1 cellular context compared by ENCODE assay signal in the genomic region with DNA sequence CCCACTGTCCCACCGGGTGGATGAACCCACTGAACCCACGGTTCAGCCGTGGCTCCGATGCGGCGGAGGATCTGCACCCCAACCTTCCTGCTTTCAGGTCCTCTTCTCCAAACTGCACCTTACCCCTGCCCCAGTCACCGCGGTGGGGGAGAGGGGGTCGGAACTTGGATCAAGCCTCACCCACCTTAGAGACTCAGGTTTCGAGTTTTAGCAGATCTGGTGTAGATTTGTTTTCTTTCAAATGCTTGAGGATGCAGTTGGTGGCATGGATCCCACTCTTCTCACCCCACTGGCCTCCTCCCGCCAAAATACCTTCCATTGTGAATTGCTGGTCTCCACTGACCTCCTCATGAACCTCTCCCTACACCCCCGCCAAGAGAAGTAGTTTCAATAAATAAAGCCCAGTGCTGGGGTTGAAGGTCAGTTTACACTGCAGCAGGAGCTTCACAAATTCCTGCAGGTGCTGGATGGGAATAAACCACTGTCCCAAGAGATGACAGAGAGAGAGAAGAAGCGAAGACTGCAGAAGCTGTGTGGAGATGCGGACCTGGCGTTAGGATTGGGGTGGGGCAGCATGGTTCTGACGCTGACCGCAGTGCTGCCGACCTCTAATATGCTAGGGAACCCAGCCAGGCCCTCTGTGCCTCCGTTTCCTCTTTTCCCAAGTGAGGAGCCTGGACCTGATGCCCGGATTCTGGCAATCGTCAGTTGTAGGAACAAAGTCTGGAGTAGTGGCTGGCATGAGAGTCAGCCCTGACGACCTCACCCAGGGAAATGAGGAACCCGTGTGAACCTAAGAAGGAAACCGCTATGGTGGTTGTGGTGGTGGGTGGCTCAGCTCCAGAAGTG.
TF ChIP-seq lines count a peak whose summit lies in the region.

No MANE protein-coding gene starts in this region.

TF ChIP-seq in HepG2, 621 proteins besides CTCF, POLR2A, EP300 and RAD21 (continued from another document and continues in another):
- TF ChIP-seq, protein P1, sequence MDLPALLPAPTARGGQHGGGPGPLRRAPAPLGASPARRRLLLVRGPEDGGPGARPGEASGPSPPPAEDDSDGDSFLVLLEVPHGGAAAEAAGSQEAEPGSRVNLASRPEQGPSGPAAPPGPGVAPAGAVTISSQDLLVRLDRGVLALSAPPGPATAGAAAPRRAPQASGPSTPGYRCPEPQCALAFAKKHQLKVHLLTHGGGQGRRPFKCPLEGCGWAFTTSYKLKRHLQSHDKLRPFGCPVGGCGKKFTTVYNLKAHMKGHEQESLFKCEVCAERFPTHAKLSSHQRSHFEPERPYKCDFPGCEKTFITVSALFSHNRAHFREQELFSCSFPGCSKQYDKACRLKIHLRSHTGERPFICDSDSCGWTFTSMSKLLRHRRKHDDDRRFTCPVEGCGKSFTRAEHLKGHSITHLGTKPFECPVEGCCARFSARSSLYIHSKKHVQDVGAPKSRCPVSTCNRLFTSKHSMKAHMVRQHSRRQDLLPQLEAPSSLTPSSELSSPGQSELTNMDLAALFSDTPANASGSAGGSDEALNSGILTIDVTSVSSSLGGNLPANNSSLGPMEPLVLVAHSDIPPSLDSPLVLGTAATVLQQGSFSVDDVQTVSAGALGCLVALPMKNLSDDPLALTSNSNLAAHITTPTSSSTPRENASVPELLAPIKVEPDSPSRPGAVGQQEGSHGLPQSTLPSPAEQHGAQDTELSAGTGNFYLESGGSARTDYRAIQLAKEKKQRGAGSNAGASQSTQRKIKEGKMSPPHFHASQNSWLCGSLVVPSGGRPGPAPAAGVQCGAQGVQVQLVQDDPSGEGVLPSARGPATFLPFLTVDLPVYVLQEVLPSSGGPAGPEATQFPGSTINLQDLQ (CRISPR knock-in tag; IDR thresholded peaks at IDR 0.05): peak; percentile 74; the same call in 1 of the 2 replicates
- TF ChIP-seq, protein P2, sequence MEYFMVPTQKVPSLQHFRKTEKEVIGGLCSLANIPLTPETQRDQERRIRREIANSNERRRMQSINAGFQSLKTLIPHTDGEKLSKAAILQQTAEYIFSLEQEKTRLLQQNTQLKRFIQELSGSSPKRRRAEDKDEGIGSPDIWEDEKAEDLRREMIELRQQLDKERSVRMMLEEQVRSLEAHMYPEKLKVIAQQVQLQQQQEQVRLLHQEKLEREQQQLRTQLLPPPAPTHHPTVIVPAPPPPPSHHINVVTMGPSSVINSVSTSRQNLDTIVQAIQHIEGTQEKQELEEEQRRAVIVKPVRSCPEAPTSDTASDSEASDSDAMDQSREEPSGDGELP (IDR thresholded peaks at IDR 0.05; ENCODE audit: borderline replicate concordance, low read depth): peak; percentile 71; the same call in 1 of the 2 replicates
- peak; percentile 81 for TF ChIP-seq KAT8 (CRISPR knock-in tag; IDR thresholded peaks at IDR 0.05)
- 0 out of 2 replicates have a peak, but pooled peaks have one; percentile 62 for TF ChIP-seq ZNF296 (CRISPR knock-in tag; conservative IDR thresholded peaks at IDR 0.05)
- TF ChIP-seq RBFOX2 (IDR thresholded peaks at IDR 0.05; ENCODE audit: low read depth, low read length): no peak
- TF ChIP-seq, protein P3, sequence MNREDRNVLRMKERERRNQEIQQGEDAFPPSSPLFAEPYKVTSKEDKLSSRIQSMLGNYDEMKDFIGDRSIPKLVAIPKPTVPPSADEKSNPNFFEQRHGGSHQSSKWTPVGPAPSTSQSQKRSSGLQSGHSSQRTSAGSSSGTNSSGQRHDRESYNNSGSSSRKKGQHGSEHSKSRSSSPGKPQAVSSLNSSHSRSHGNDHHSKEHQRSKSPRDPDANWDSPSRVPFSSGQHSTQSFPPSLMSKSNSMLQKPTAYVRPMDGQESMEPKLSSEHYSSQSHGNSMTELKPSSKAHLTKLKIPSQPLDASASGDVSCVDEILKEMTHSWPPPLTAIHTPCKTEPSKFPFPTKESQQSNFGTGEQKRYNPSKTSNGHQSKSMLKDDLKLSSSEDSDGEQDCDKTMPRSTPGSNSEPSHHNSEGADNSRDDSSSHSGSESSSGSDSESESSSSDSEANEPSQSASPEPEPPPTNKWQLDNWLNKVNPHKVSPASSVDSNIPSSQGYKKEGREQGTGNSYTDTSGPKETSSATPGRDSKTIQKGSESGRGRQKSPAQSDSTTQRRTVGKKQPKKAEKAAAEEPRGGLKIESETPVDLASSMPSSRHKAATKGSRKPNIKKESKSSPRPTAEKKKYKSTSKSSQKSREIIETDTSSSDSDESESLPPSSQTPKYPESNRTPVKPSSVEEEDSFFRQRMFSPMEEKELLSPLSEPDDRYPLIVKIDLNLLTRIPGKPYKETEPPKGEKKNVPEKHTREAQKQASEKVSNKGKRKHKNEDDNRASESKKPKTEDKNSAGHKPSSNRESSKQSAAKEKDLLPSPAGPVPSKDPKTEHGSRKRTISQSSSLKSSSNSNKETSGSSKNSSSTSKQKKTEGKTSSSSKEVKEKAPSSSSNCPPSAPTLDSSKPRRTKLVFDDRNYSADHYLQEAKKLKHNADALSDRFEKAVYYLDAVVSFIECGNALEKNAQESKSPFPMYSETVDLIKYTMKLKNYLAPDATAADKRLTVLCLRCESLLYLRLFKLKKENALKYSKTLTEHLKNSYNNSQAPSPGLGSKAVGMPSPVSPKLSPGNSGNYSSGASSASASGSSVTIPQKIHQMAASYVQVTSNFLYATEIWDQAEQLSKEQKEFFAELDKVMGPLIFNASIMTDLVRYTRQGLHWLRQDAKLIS (CRISPR knock-in tag; IDR thresholded peaks at IDR 0.05): no peak
- TF ChIP-seq NFKB2 (CRISPR knock-in tag; IDR thresholded peaks at IDR 0.05; ENCODE audit: borderline replicate concordance): peak; percentile 71
- TF ChIP-seq BORCS8-MEF2B (CRISPR knock-in tag; IDR thresholded peaks at IDR 0.05): peak; percentile 86; the same call in 1 of the 2 replicates
- no peak for TF ChIP-seq RELA (CRISPR knock-in tag; IDR thresholded peaks at IDR 0.05)
- TF ChIP-seq, protein P4, sequence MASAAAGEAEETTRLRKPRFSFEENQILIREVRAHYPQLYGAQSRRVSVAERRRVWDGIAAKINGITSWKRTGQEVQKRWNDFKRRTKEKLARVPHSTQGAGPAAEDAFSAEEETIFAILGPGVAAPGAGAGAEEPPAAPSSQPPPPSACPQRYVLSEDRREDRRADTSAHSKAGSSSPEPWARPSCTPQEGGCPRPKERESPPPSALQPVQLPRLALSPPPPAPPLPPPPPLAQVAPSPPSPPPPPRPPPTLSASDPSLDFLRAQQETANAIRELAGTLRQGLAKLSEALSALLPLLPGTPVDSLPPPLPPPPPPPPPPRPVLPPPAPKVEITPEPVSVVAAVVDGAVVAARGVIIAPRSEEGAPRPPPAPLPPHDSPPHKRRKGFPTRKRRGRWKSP (CRISPR knock-in tag; IDR thresholded peaks at IDR 0.05): no peak
- TF ChIP-seq THAP11 (CRISPR knock-in tag; IDR thresholded peaks at IDR 0.05): peak; percentile 60
- no peak for TF ChIP-seq ARID2 (CRISPR knock-in tag; IDR thresholded peaks at IDR 0.05; ENCODE audit: borderline replicate concordance)
- no peak for TF ChIP-seq ZNF589 (CRISPR knock-in tag; conservative IDR thresholded peaks at IDR 0.05)
- no peak for TF ChIP-seq ZNF30 (CRISPR knock-in tag; IDR thresholded peaks at IDR 0.05)
- TF ChIP-seq HMGA1 (CRISPR knock-in tag; conservative IDR thresholded peaks at IDR 0.05): no peak
- TF ChIP-seq HNRNPUL1 (IDR thresholded peaks at IDR 0.05; ENCODE audit: low read depth, low read length): no peak
- TF ChIP-seq SAP130 (CRISPR knock-in tag; IDR thresholded peaks at IDR 0.05; ENCODE audit: low read depth): peak; percentile 88
- TF ChIP-seq, protein P5, sequence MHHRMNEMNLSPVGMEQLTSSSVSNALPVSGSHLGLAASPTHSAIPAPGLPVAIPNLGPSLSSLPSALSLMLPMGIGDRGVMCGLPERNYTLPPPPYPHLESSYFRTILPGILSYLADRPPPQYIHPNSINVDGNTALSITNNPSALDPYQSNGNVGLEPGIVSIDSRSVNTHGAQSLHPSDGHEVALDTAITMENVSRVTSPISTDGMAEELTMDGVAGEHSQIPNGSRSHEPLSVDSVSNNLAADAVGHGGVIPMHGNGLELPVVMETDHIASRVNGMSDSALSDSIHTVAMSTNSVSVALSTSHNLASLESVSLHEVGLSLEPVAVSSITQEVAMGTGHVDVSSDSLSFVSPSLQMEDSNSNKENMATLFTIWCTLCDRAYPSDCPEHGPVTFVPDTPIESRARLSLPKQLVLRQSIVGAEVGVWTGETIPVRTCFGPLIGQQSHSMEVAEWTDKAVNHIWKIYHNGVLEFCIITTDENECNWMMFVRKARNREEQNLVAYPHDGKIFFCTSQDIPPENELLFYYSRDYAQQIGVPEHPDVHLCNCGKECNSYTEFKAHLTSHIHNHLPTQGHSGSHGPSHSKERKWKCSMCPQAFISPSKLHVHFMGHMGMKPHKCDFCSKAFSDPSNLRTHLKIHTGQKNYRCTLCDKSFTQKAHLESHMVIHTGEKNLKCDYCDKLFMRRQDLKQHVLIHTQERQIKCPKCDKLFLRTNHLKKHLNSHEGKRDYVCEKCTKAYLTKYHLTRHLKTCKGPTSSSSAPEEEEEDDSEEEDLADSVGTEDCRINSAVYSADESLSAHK (CRISPR knock-in tag; IDR thresholded peaks at IDR 0.05; ENCODE audit: borderline replicate concordance): no peak
- TF ChIP-seq ZNF274 (CRISPR knock-in tag; IDR thresholded peaks at IDR 0.05): peak; percentile 94
- TF ChIP-seq ZBTB38 (CRISPR knock-in tag; IDR thresholded peaks at IDR 0.05): no peak
- TF ChIP-seq, protein P6, sequence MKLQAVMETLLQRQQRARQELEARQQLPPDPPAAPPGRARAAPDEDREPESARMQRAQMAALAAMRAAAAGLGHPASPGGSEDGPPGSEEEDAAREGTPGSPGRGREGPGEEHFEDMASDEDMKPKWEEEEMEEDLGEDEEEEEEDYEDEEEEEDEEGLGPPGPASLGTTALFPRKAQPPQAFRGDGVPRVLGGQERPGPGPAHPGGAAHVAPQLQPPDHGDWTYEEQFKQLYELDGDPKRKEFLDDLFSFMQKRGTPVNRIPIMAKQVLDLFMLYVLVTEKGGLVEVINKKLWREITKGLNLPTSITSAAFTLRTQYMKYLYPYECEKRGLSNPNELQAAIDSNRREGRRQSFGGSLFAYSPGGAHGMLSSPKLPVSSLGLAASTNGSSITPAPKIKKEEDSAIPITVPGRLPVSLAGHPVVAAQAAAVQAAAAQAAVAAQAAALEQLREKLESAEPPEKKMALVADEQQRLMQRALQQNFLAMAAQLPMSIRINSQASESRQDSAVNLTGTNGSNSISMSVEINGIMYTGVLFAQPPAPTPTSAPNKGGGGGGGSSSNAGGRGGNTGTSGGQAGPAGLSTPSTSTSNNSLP (IDR thresholded peaks at IDR 0.05; ENCODE audit: low read depth, low read length): peak; percentile 64; the same call in 1 of the 2 replicates
- TF ChIP-seq, protein P7, sequence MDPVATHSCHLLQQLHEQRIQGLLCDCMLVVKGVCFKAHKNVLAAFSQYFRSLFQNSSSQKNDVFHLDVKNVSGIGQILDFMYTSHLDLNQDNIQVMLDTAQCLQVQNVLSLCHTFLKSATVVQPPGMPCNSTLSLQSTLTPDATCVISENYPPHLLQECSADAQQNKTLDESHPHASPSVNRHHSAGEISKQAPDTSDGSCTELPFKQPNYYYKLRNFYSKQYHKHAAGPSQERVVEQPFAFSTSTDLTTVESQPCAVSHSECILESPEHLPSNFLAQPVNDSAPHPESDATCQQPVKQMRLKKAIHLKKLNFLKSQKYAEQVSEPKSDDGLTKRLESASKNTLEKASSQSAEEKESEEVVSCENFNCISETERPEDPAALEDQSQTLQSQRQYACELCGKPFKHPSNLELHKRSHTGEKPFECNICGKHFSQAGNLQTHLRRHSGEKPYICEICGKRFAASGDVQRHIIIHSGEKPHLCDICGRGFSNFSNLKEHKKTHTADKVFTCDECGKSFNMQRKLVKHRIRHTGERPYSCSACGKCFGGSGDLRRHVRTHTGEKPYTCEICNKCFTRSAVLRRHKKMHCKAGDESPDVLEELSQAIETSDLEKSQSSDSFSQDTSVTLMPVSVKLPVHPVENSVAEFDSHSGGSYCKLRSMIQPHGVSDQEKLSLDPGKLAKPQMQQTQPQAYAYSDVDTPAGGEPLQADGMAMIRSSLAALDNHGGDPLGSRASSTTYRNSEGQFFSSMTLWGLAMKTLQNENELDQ (CRISPR knock-in tag; IDR thresholded peaks at IDR 0.05; ENCODE audit: borderline replicate concordance): no peak
- TF ChIP-seq ZNF251 (CRISPR knock-in tag; IDR thresholded peaks at IDR 0.05): no peak
- TF ChIP-seq, protein P8, sequence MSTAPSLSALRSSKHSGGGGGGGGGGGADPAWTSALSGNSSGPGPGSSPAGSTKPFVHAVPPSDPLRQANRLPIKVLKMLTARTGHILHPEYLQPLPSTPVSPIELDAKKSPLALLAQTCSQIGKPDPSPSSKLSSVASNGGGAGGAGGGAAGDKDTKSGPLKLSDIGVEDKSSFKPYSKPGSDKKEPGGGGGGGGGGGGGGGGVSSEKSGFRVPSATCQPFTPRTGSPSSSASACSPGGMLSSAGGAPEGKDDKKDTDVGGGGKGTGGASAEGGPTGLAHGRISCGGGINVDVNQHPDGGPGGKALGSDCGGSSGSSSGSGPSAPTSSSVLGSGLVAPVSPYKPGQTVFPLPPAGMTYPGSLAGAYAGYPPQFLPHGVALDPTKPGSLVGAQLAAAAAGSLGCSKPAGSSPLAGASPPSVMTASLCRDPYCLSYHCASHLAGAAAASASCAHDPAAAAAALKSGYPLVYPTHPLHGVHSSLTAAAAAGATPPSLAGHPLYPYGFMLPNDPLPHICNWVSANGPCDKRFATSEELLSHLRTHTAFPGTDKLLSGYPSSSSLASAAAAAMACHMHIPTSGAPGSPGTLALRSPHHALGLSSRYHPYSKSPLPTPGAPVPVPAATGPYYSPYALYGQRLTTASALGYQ (CRISPR knock-in tag; IDR thresholded peaks at IDR 0.05): peak; percentile 91; the same call in 1 of the 2 replicates
- peak; percentile 97 for TF ChIP-seq ZNF264 (CRISPR knock-in tag; IDR thresholded peaks at IDR 0.05)
- peak; percentile 89 for TF ChIP-seq ZNF124 (CRISPR knock-in tag; IDR thresholded peaks at IDR 0.05)
- peak; percentile 62; the same call in 1 of the 2 replicates for TF ChIP-seq ZSCAN21 (CRISPR knock-in tag; IDR thresholded peaks at IDR 0.05; ENCODE audit: borderline replicate concordance)
- no peak for TF ChIP-seq ZNF552 (CRISPR knock-in tag; IDR thresholded peaks at IDR 0.05; ENCODE audit: borderline replicate concordance)
- TF ChIP-seq HES4 (CRISPR knock-in tag; IDR thresholded peaks at IDR 0.05; ENCODE audit: borderline replicate concordance): no peak
- TF ChIP-seq ZNF367 (CRISPR knock-in tag; IDR thresholded peaks at IDR 0.05; ENCODE audit: borderline replicate concordance): no peak; the same call in 1 of the 2 replicates
- TF ChIP-seq MTF1 (CRISPR knock-in tag; IDR thresholded peaks at IDR 0.05): peak; percentile 69; the same call in 1 of the 2 replicates
- 0 out of 2 replicates have a peak, but pooled peaks have one; percentile 52 for TF ChIP-seq ADNP (CRISPR knock-in tag; IDR thresholded peaks at IDR 0.05)
- TF ChIP-seq, protein P9, sequence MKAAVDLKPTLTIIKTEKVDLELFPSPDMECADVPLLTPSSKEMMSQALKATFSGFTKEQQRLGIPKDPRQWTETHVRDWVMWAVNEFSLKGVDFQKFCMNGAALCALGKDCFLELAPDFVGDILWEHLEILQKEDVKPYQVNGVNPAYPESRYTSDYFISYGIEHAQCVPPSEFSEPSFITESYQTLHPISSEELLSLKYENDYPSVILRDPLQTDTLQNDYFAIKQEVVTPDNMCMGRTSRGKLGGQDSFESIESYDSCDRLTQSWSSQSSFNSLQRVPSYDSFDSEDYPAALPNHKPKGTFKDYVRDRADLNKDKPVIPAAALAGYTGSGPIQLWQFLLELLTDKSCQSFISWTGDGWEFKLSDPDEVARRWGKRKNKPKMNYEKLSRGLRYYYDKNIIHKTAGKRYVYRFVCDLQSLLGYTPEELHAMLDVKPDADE (CRISPR knock-in tag; IDR thresholded peaks at IDR 0.05): no peak; the same call in 1 of the 2 replicates
- TF ChIP-seq ZNF720 (CRISPR knock-in tag; IDR thresholded peaks at IDR 0.05): no peak
